Comparison of ENCODE assay signal across 9 cellular contexts in the genomic region with DNA sequence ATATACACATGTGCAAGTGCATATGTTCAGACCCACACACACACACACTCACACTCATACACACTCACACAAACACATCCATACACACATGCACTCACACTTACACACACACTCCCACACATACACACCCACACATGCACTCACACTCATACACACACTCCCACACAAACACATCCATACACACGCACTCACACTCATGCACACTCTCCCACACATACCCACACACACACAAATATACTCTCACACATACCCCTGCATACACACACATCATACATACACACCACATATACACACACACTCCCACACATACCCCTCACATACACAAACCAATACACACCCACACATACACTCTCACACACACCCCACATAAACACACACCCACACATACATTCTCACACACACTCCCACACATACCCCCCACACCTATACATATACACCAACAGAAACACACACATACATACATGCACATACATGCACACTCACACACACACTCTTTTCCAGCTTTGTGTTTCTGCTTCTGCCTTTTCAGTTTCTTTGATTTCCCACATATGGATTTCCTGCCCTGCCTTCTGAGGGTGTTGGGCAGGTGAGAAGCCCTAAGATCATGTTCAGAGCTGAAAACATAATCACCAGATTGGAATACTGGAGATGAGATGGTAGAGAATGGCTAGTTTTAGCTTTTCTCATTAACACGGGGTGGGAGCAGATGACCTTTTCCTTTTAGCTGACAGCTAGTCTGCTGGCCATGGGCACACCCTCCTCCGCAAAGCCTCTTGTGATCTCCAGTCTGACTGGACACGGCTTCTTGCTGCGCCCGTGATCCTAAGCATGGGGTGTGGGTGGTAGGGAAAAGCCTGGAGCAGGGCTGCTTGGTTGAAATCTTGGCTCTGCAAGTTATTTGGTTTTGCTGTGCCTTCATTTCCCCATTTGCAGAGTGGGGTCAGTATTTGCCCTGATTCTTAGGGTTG.
A peak's percentile ranks its signal among the peaks of the same experiment; 100 is the strongest.
DNase-seq lines count a peak whose midpoint lies in the region; ATAC-seq and TF ChIP-seq lines count a peak whose summit lies in the region.
"Had no signal": no experiment of that assay in that cellular context is flagged by ENCODE, and none has a peak within 500 bp of the region (broad histone marks: within the 10 kb centered on the region; RNA-seq: fewer than 3 reads in every experiment).

No MANE protein-coding gene starts in this region.

- peak overlapping the region; percentile 97 for H3K27ac ChIP-seq in neutrophil
- H3K27ac ChIP-seq: neural progenitor cell had no signal

- intact Hi-C loops in MCF 10A (cut with micrococcal nuclease), result loop anchor here (5.0 kb wide), 1 partner anchor 68 kb away; no protein-coding TSS in a partner anchor

- no peak for ATAC-seq in HG03469 (IDR thresholded peaks at IDR 0.05; ENCODE audit: unreplicated experiment)

- H3K27me3 Mint-ChIP-seq in MCF 10A (ENCODE audit: insufficient read depth, unreplicated experiment), result no peaks in the 10 kb centered on the region

- no peak overlapping the region for H3K27ac Mint-ChIP-seq in MCF 10A (ENCODE audit: low read depth, unreplicated experiment)
- H3K27ac Mint-ChIP-seq: neural progenitor cell had no signal

- H3K27me3 ChIP-seq in neutrophil, result no peaks in the 10 kb centered on the region
- H3K27me3 ChIP-seq: neural progenitor cell had no signal

- no peaks in the 10 kb centered on the region for H3K36me3 ChIP-seq in neutrophil
- H3K36me3 ChIP-seq: neural progenitor cell had no signal

- H3K36me3 Mint-ChIP-seq in MCF 10A (ENCODE audit: insufficient read depth, unreplicated experiment), result no peaks in the 10 kb centered on the region
- H3K36me3 Mint-ChIP-seq: neural progenitor cell had no signal

- H3K4me1 Mint-ChIP-seq in MCF 10A (ENCODE audit: insufficient read depth, unreplicated experiment), result peaks cover 49% of the 10 kb centered on the region

- CTCF ChIA-PET in MCF 10A (lab: Yijun Ruan, JAX), result interaction anchor here (1.2 kb wide), 1 partner anchor 289 kb away, joined by 3 read pairs; no protein-coding TSS in a partner anchor

- H3K9me3 ChIP-seq in neutrophil, result no peaks in the 10 kb centered on the region

- peak overlapping the region; percentile 2; the same call in 1 of the 2 replicates for H3K4me3 ChIP-seq in Jurkat, Clone E6-1 (ENCODE audit: low read length)
- H3K4me3 ChIP-seq in neutrophil (ENCODE audit: low read depth in 1 of 2, low read length in 1 of 2), result peak overlapping the region; percentile 44 to 45
- H3K4me3 ChIP-seq: neural progenitor cell had no signal

- POLR2A ChIA-PET in MCF 10A (lab: Yijun Ruan, JAX), result interaction anchor here (0.5 to 1.6 kb wide), 5 partner anchors 12 to 214 kb away, joined by 3 to 4 read pairs (median 4); a partner anchor contains a TSS

- peaks cover 84 to 89% of the 10 kb centered on the region in 2 experiments for H3K4me1 ChIP-seq in neutrophil (ENCODE audit: control insufficient read depth in 1 of 2, insufficient read depth in 1 of 2, low read depth in 1 of 2, low read length in 1 of 2)

- DNase-seq in COLO829 (ENCODE audit: low spot score) (peak; percentile 50), MCF 10A (ENCODE audit: unreplicated experiment) (peak; percentile 20), midbrain (lab: John Stamatoyannopoulos, UW) (no peak), NCI-H1417 (lab: John Stamatoyannopoulos, UW) (no peak)
- DNase-seq in Jurkat, Clone E6-1 (ENCODE audit: low read depth, low spot score), result peak; percentile 57
- DNase-seq in activated effector memory CD4-positive, alpha-beta T cell treated with Interleukin-2 at 50 U/mL for 16 hours, result no peak

- peak overlapping the region; percentile 44 for H3K4me3 Mint-ChIP-seq in MCF 10A (ENCODE audit: unreplicated experiment)
- H3K4me3 Mint-ChIP-seq: neural progenitor cell had no signal

- BruUV-seq in MCF 10A (replicated peaks; lab: Mats Ljungman, UMichigan), result no TSS peak

- no peak for TF ChIP-seq CTCF in MCF 10A (IDR thresholded peaks at IDR 0.05; ENCODE audit: unreplicated experiment)
- no peak for TF ChIP-seq CTCF in neutrophil (IDR thresholded peaks at IDR 0.05)

- H3K9me3 Mint-ChIP-seq in MCF 10A (ENCODE audit: unreplicated experiment), result no peaks in the 10 kb centered on the region
- H3K9me3 Mint-ChIP-seq: neural progenitor cell had no signal

Comparison
In these comparisons a context has a peak if more than half of its experiments do, and no peak if none do; other contexts are left out.
1. DNase-seq: peak in COLO829 (single experiment), Jurkat, Clone E6-1 (single experiment) and MCF 10A (single experiment); none in midbrain (single experiment), NCI-H1417 (0 of 3) and activated effector memory CD4-positive, alpha-beta T cell treated with Interleukin-2 at 50 U/mL for 16 hours (single experiment).